In the genomic region with DNA sequence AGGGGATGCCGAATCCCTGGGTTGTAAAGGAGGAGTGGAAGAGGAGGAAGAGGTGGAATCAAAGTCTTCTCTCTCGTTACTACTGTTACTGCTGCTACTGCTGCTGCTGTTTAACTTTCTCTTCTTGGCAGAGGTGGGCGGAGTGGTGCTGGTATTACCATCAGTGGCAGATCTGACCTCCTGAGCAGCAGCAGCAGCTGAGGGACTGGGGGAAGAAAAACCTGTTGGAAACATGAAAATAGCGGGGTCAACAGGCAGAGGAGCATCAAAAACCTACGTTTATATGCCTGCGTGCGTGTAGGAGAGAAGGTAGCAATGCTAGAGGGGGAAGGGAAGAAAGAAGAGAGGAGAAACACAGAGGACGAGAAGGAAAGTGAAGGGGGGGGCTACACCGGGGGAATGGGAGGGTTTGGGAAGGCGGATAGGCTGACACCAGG, we compare ENCODE assay signal across 8 cellular contexts. TPM values are rescaled to one million over a fixed set of nuclear protein-coding genes. Genes with fewer than 3 reads are reported as not detected.
DNase-seq lines count a peak whose midpoint lies in the region; ATAC-seq and TF ChIP-seq lines count a peak whose summit lies in the region.

No MANE protein-coding gene starts in this region.

- H3K27me3 ChIP-seq in naive thymus-derived CD4-positive, alpha-beta T cell (ENCODE audit: control insufficient read depth in 2 of 2, insufficient read depth in 2 of 2, low read length in 2 of 2) = no peaks in the 10 kb centered on the region

- H3K27ac ChIP-seq in naive thymus-derived CD4-positive, alpha-beta T cell (ENCODE audit: low read depth, low read length) = peak overlapping the region; percentile 100

- peak; percentile 8 for DNase-seq in COLO668 (lab: John Stamatoyannopoulos, UW; ENCODE audit: unreplicated experiment)
- peak; percentile 16 for DNase-seq in LoVo (ENCODE audit: low spot score)
- peak; percentile 68 for DNase-seq in activated CD8-positive, alpha-beta memory T cell treated with anti-CD3 and anti-CD28 coated beads, Interleukin-2, amount 10 ng/mL, durations not matched to agents 7 days and 5 days
- DNase-seq in epithelial cell of esophagus (ENCODE audit: low read depth) = peak; percentile 21
- peak in 2 of 9 donors; percentile 10 to 28 for DNase-seq in naive thymus-derived CD4-positive, alpha-beta T cell
- DNase-seq in superior temporal gyrus (ENCODE audit: extremely low spot score) = peak; percentile 43
- DNase-seq in DMS79 (lab: John Stamatoyannopoulos, UW) = no peak

- peaks cover 7% of the 10 kb centered on the region for H3K36me3 Mint-ChIP-seq in activated CD8-positive, alpha-beta memory T cell treated with anti-CD3 and anti-CD28 coated beads, Interleukin-2, amount 10 ng/mL, durations not matched to agents 7 days and 5 days
- H3K36me3 Mint-ChIP-seq in naive thymus-derived CD4-positive, alpha-beta T cell = peaks cover 0 to 9% (median 0%) of the 10 kb centered on the region in 5 donors

- H3K9me3 Mint-ChIP-seq in activated CD8-positive, alpha-beta memory T cell treated with anti-CD3 and anti-CD28 coated beads, Interleukin-2, amount 10 ng/mL, durations not matched to agents 7 days and 5 days (ENCODE audit: low read depth) = no peaks in the 10 kb centered on the region
- H3K9me3 Mint-ChIP-seq in naive thymus-derived CD4-positive, alpha-beta T cell = no peaks in the 10 kb centered on the region

- POLR2A ChIA-PET in naive thymus-derived CD4-positive, alpha-beta T cell (lab: Charles Lee) = interaction anchor here (0.6 to 5.5 kb wide), 13 partner anchors 8 to 867 kb away, joined by 3 to 111 read pairs (median 5); a partner anchor contains a TSS

- H3K4me1 Mint-ChIP-seq in activated CD8-positive, alpha-beta memory T cell treated with anti-CD3 and anti-CD28 coated beads, Interleukin-2, amount 10 ng/mL, durations not matched to agents 7 days and 5 days = peaks cover 21% of the 10 kb centered on the region
- H3K4me1 Mint-ChIP-seq in naive thymus-derived CD4-positive, alpha-beta T cell = peaks cover 6 to 33% (median 27%) of the 10 kb centered on the region in 7 donors

- no peaks in the 10 kb centered on the region for H3K27me3 Mint-ChIP-seq in activated CD8-positive, alpha-beta memory T cell treated with anti-CD3 and anti-CD28 coated beads, Interleukin-2, amount 10 ng/mL, durations not matched to agents 7 days and 5 days
- no peaks in the 10 kb centered on the region for H3K27me3 Mint-ChIP-seq in naive thymus-derived CD4-positive, alpha-beta T cell

- H3K4me3 Mint-ChIP-seq in activated CD8-positive, alpha-beta memory T cell treated with anti-CD3 and anti-CD28 coated beads, Interleukin-2, amount 10 ng/mL, durations not matched to agents 7 days and 5 days = peak overlapping the region; percentile 91
- peak overlapping the region; percentile 87 to 99 (median 98) for H3K4me3 Mint-ChIP-seq in naive thymus-derived CD4-positive, alpha-beta T cell

- CTCF ChIA-PET in activated CD8-positive, alpha-beta memory T cell treated with anti-CD3 and anti-CD28 coated beads, Interleukin-2, amount 10 ng/mL, durations not matched to agents 7 days and 5 days (lab: Charles Lee) = interaction anchor here (1.0 to 2.6 kb wide), 3 partner anchors 16 to 44 kb away, joined by 3 to 12 read pairs (median 3); a partner anchor contains a TSS
- CTCF ChIA-PET in naive thymus-derived CD4-positive, alpha-beta T cell (lab: Charles Lee) = interaction anchor here (0.6 kb wide), 1 partner anchor 85 kb away, joined by 3 read pairs; no protein-coding TSS in a partner anchor

- H3K27ac Mint-ChIP-seq in activated CD8-positive, alpha-beta memory T cell treated with anti-CD3 and anti-CD28 coated beads, Interleukin-2, amount 10 ng/mL, durations not matched to agents 7 days and 5 days = peak overlapping the region; percentile 89
- H3K27ac Mint-ChIP-seq in naive thymus-derived CD4-positive, alpha-beta T cell = peak overlapping the region; percentile 88 to 100 (median 95)

- intact Hi-C loops in naive thymus-derived CD4-positive, alpha-beta T cell (cut with micrococcal nuclease) = loop anchor here (1.0 to 5.0 kb wide), 7 partner anchors 44 to 308 kb away; a partner anchor contains a TSS

- peaks cover 0 to 3% of the 10 kb centered on the region in 2 donors for H3K4me1 ChIP-seq in naive thymus-derived CD4-positive, alpha-beta T cell (ENCODE audit: control insufficient read depth in 2 of 2, insufficient read depth in 2 of 2, low read length in 2 of 2)

- H3K9me3 ChIP-seq in naive thymus-derived CD4-positive, alpha-beta T cell (ENCODE audit: control insufficient read depth in 2 of 3, low read length in 3 of 3) = no peaks in the 10 kb centered on the region

- H3K36me3 ChIP-seq in naive thymus-derived CD4-positive, alpha-beta T cell (ENCODE audit: control insufficient read depth in 2 of 3, insufficient read depth in 3 of 3, low read length in 3 of 3) = peaks cover 0 to 4% (median 0%) of the 10 kb centered on the region in 3 experiments

- TF ChIP-seq CTCF in epithelial cell of esophagus (IDR thresholded peaks at IDR 0.05; ENCODE audit: insufficient read depth, low read depth, low read length, missing control alignments) = no peak

- ATAC-seq in GM21576 (IDR thresholded peaks at IDR 0.05; ENCODE audit: unreplicated experiment) = peak; percentile 35
- ATAC-seq in activated CD8-positive, alpha-beta memory T cell treated with anti-CD3 and anti-CD28 coated beads, Interleukin-2, amount 10 ng/mL, durations not matched to agents 7 days and 5 days = peak; percentile 38
- ATAC-seq in naive thymus-derived CD4-positive, alpha-beta T cell = peak; percentile 31

- peak overlapping the region; percentile 70 for H3K4me3 ChIP-seq in epithelial cell of esophagus (ENCODE audit: low read length)
- peak overlapping the region; percentile 87 for H3K4me3 ChIP-seq in naive thymus-derived CD4-positive, alpha-beta T cell (ENCODE audit: low read length)

RNA-seq across cellular contexts. Expression of a gene that starts 0.3 kb away (rescaled TPM):
- total RNA-seq in activated CD8-positive, alpha-beta memory T cell treated with anti-CD3 and anti-CD28 coated beads, Interleukin-2, amount 10 ng/mL, durations not matched to agents 7 days and 5 days = 10 to 100 TPM; 31.1 to 32.9 TPM
- total RNA-seq in naive thymus-derived CD4-positive, alpha-beta T cell = 10 to 100 TPM; 34.9 to 67.7 (median 43.0) TPM
- 10 to 100 TPM; 22.6 to 28.8 TPM for polyA plus RNA-seq in naive thymus-derived CD4-positive, alpha-beta T cell

RNA-seq across cellular contexts. Expression of a gene that starts 43.5 kb away (rescaled TPM):
- 10 to 100 TPM; 45.7 to 57.6 TPM for total RNA-seq in activated CD8-positive, alpha-beta memory T cell treated with anti-CD3 and anti-CD28 coated beads, Interleukin-2, amount 10 ng/mL, durations not matched to agents 7 days and 5 days
- 10 to 100 TPM; 17.6 to 55.6 (median 27.3) TPM for total RNA-seq in naive thymus-derived CD4-positive, alpha-beta T cell
- 10 to 100 TPM; 55.8 to 76.3 TPM for polyA plus RNA-seq in naive thymus-derived CD4-positive, alpha-beta T cell
